10 cellular contexts compared by ENCODE assay signal in the genomic region with DNA sequence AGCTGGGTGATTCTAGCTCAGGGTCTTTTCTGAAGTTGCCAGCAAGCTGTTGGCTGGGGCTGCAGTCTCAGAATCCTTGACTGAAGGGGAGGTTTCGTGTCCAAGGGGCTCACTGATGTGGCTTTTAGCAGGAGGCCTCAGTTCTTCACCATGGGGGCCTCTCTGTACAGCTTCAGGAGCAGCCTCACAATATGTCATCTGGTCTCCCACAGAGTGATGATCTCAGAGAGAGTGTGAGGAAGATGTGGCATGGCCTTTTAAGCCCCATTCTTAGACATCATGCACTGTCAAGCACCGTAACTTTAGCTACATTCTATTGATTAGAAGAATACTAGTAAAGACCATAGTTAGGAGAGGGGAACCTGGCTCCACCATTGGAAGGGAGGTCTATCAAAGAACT.
"Had no signal": no experiment of that assay in that cellular context is flagged by ENCODE, and none has a peak within 500 bp of the region (broad histone marks: within the 10 kb centered on the region; RNA-seq: fewer than 3 reads in every experiment).

No MANE protein-coding gene starts in this region.

- H3K9me3 Mint-ChIP-seq: IgD-negative memory B cell had no signal

- DNase-seq: GM23248, GOT3, H7, HCEC 1CT, HFFc6, KBM-7 had no signal

- H3K27ac ChIP-seq: GM23248, HL-60, KMS-11 had no signal

- H3K4me2 ChIP-seq: KMS-11 had no signal

- H3K27ac Mint-ChIP-seq: HFFc6, IgD-negative memory B cell had no signal

- H3K4me3 Mint-ChIP-seq: HFFc6, IgD-negative memory B cell had no signal

- H2AFZ ChIP-seq: GM23248 had no signal

- H3K9ac ChIP-seq: GM23248, KMS-11 had no signal

- ATAC-seq: HepG2 had no signal

- H3K27me3 Mint-ChIP-seq: IgD-negative memory B cell had no signal

- H3K4me3 ChIP-seq: GM23248 had no signal
